Comparison of ENCODE assay signal across 28 cellular contexts in genomic region chr14:64012720-64013119, GRCh38.
"Had no signal": no experiment of that assay in that cellular context is flagged by ENCODE, and none has a peak within 500 bp of the region (broad histone marks: within the 10 kb centered on the region; RNA-seq: fewer than 3 reads in every experiment).

No MANE protein-coding gene starts in this region.

- H3K4me1 ChIP-seq: pancreas, prostate gland, right atrium auricular region, spleen, suprapubic skin, testis, tibial artery, transverse colon, upper lobe of right lung, uterus had no signal

- H3K4me2 ChIP-seq: smooth muscle cell had no signal

- H3K4me3 ChIP-seq: pancreas, prostate gland, right atrium auricular region, skin epidermis, smooth muscle cell, spleen, suprapubic skin, testis, tibial artery, transverse colon, upper lobe of right lung, uterus had no signal

- H3K27me3 ChIP-seq: neutrophil, pancreas, right atrium auricular region, spleen, suprapubic skin, testis, tibial artery, transverse colon, upper lobe of right lung, uterus had no signal

- H3K36me3 ChIP-seq: pancreas, prostate gland, right atrium auricular region, uterus had no signal

- H3K27ac ChIP-seq: neutrophil, pancreas, prostate gland, right atrium auricular region, skin epidermis, spleen, suprapubic skin, testis, tibial artery, transverse colon, upper lobe of right lung, uterus had no signal

- H3K9me3 ChIP-seq: neutrophil, pancreas, prostate gland, suprapubic skin, testis, upper lobe of right lung, uterus had no signal

- ATAC-seq: naive thymus-derived CD4-positive, alpha-beta T cell; natural killer cell; pancreas; sciatic nerve; stimulated activated memory B cell treated with anti-CD40 and anti-IgM and Interleukin-4, amounts not matched to agents 10 μg/mL and 1 μg/mL and 100 μg/mL, for 72 hours; stimulated activated naive CD8-positive, alpha-beta T cell treated with anti-CD3 and anti-CD28 coated beads, Interleukin-15, amount 100 ng/mL, for 72 hours; stimulated activated naive CD8-positive, alpha-beta T cell treated with anti-CD3 and anti-CD28 coated beads, Interleukin-15, Interleukin-2, amounts not matched to agents 100 U/mL and 50 U/mL, for 24 hours; upper lobe of right lung had no signal

- DNase-seq: naive thymus-derived CD4-positive, alpha-beta T cell; natural killer cell; nucleus accumbens; pancreas; retina; spleen; stimulated activated CD4-positive, alpha-beta T cell treated with anti-CD3 and anti-CD28 coated beads, Interleukin-12 subunit alpha, Interleukin-12 subunit beta, amount 100 ng/mL, for 4 hours; stimulated activated CD4-positive, alpha-beta T cell treated with anti-CD3 and anti-CD28 coated beads, Interleukin-1b, Interleukin-23, amount 100 ng/mL, for 48 hours; stimulated activated CD4-positive, alpha-beta T cell treated with anti-CD3 and anti-CD28 coated beads, Interleukin-4, amount 100 ng/mL, for 1 hour; stimulated activated CD4-positive, alpha-beta T cell treated with anti-CD3 and anti-CD28 coated beads, Interleukin-4, amount 100 ng/mL, for 4 hours; stimulated activated CD8-positive, alpha-beta memory T cell treated with anti-CD3 and anti-CD28 coated beads, Interleukin-4, amount 100 ng/mL, for 48 hours; stimulated activated naive CD4-positive, alpha-beta T cell; stimulated activated naive CD8-positive, alpha-beta T cell treated with anti-CD3 and anti-CD28 coated beads, Interleukin-15, amount 100 ng/mL, for 72 hours; stimulated activated naive CD8-positive, alpha-beta T cell treated with anti-CD3 and anti-CD28 coated beads, Interleukin-15, Interleukin-2, amounts not matched to agents 100 U/mL and 50 U/mL, for 24 hours; substantia nigra; testis; tibial artery; transverse colon; upper lobe of right lung; uterus had no signal
